ENCODE assay signal across 7 cellular contexts in genomic region chr6:138454976-138455706, GRCh38. TPM values are rescaled to one million over a fixed set of nuclear protein-coding genes. Genes with fewer than 3 reads are reported as not detected.
A peak's percentile ranks its signal among the peaks of the same experiment; 100 is the strongest.
DNase-seq lines count a peak whose midpoint lies in the region.

No MANE protein-coding gene starts in this region.

- peak; percentile 22 for DNase-seq in HCEC 1CT
- DNase-seq in T-helper 2 cell, result peak in 4 of 5 experiments; percentile 27 to 83 (median 51)
- peak; percentile 45 for DNase-seq in dermis blood vessel endothelial cell
- peak; percentile 12 to 45 (median 37) for DNase-seq in stimulated activated CD4-positive, alpha-beta T cell treated with anti-CD3 and anti-CD28 coated beads, TNF-alpha, amount 100 ng/mL, for 4 hours (ENCODE audit: low read depth in 3 of 3)
- DNase-seq in amygdala (lab: John Stamatoyannopoulos, UW), result no peak
- DNase-seq in NCI-H510A treated with DMSO at 0.1 percent for 48 hours (lab: John Stamatoyannopoulos, UW), result no peak
- DNase-seq in HK-2 (ENCODE audit: unreplicated experiment), result no peak

RNA-seq across cellular contexts. Expression of gene NHSL1, which starts 44.2 kb away (rescaled TPM):
- 45.1 and 78.7 TPM in 2 replicates for total RNA-seq in dermis blood vessel endothelial cell

RNA-seq across cellular contexts. Expression of gene HEBP2, which starts 51.1 kb away (rescaled TPM):
- 35.8 and 46.3 TPM in 2 replicates for total RNA-seq in dermis blood vessel endothelial cell

Comparison
In these comparisons a context has a peak if more than half of its experiments do, and no peak if none do; other contexts are left out.
1. DNase-seq: peak in HCEC 1CT (single experiment), T-helper 2 cell (4 of 5), dermis blood vessel endothelial cell (single experiment) and stimulated activated CD4-positive, alpha-beta T cell treated with anti-CD3 and anti-CD28 coated beads, TNF-alpha, amount 100 ng/mL, for 4 hours (3 of 3); none in amygdala (0 of 56), NCI-H510A treated with DMSO at 0.1 percent for 48 hours (single experiment) and HK-2 (single experiment).